8 cellular contexts compared by ENCODE assay signal in genomic region chr14:59464651-59465569, GRCh38. TPM values are rescaled to one million over a fixed set of nuclear protein-coding genes. Genes with fewer than 3 reads are reported as not detected.
DNase-seq lines count a peak whose midpoint lies in the region; ATAC-seq and TF ChIP-seq lines count a peak whose summit lies in the region.

GPR135 (minus strand) TSS chr14:59465380; CDS start chr14:59465226, 154 bp downstream.

- H3K27ac Mint-ChIP-seq in neural crest cell (ENCODE audit: unreplicated experiment), result peak within 1 kb of the TSS; percentile 24

- H3K4me3 Mint-ChIP-seq in neural crest cell, result peak within 1 kb of the TSS; percentile 91

- peaks cover 8% of the 10 kb centered on the region for H3K4me1 Mint-ChIP-seq in neural crest cell

- DNase-seq in DMS 273 (lab: John Stamatoyannopoulos, UW; ENCODE audit: unreplicated experiment), result peak; percentile 78
- DNase-seq in DMS 273 treated with DMSO at 0.1 percent for 48 hours (lab: John Stamatoyannopoulos, UW), result no peak
- peak; percentile 15 for DNase-seq in NCI-H774 (lab: John Stamatoyannopoulos, UW)
- peak; percentile 49 for DNase-seq in activated gamma-delta T cell treated with Interleukin-2 at 50 U/mL for 16 hours
- peak; percentile 43 for DNase-seq in neural crest cell (ENCODE audit: low read depth, low spot score)
- no peak for DNase-seq in thoracic aorta (ENCODE audit: low spot score)

- TF ChIP-seq POLR2A in gastroesophageal sphincter (IDR thresholded peaks at IDR 0.05), result no peak

- peak in 1 of 4 experiments; percentile 11 for TF ChIP-seq CTCF in gastroesophageal sphincter (IDR thresholded peaks at IDR 0.05)
- TF ChIP-seq CTCF in neural crest cell (conservative IDR thresholded peaks at IDR 0.05), result no peak
- TF ChIP-seq CTCF in thoracic aorta (IDR thresholded peaks at IDR 0.05), result no peak

- H3K36me3 Mint-ChIP-seq in neural crest cell (ENCODE audit: low read depth), result peaks cover 6% of the 10 kb centered on the region

- H3K9me3 ChIP-seq in gastroesophageal sphincter (no peaks in the 10 kb centered on the region), thoracic aorta (no peaks in the 10 kb centered on the region)

- WGBS in gastroesophageal sphincter (ENCODE audit: low coverage in 1 of 2), 2 donors, result 0% methylated on average over 2 of the region's 114 CpGs; no CpG with 5 or more reads in 1 of the 2 donors

- TF ChIP-seq EP300 in gastroesophageal sphincter (IDR thresholded peaks at IDR 0.05), result no peak

- peaks cover 2% of the 10 kb centered on the region for H3K27me3 Mint-ChIP-seq in neural crest cell (ENCODE audit: low read depth)

- peak within 1 kb of the TSS; percentile 64 to 86 for H3K4me3 ChIP-seq in gastroesophageal sphincter
- H3K4me3 ChIP-seq in thoracic aorta, result peak within 1 kb of the TSS; percentile 84

- H3K27me3 ChIP-seq in gastroesophageal sphincter (no peaks in the 10 kb centered on the region), thoracic aorta (replicated peaks; ENCODE audit: insufficient read depth) (no peaks in the 10 kb centered on the region)

- H3K36me3 ChIP-seq in gastroesophageal sphincter (peaks cover 0 to 10% of the 10 kb centered on the region in 2 donors), thoracic aorta (no peaks in the 10 kb centered on the region)

- ATAC-seq in HG02973 (IDR thresholded peaks at IDR 0.05; ENCODE audit: unreplicated experiment), result peak; percentile 64
- ATAC-seq in gastroesophageal sphincter, result peak; percentile 93
- ATAC-seq in thoracic aorta (ENCODE audit: insufficient number of reproducible peaks, low FRiP score, low read depth), result peak; percentile 73

- no peaks in the 10 kb centered on the region for H3K9me3 Mint-ChIP-seq in neural crest cell

- H3K4me1 ChIP-seq in gastroesophageal sphincter (peaks cover 0 to 18% (median 9%) of the 10 kb centered on the region in 3 donors), thoracic aorta (ENCODE audit: control insufficient read depth in 1 of 2, low read depth in 2 of 2) (peaks cover 5 to 16% of the 10 kb centered on the region in 2 donors)

- H3K27ac ChIP-seq in gastroesophageal sphincter (peak within 1 kb of the TSS; percentile 34 to 93 (median 92)), thoracic aorta (peak within 1 kb of the TSS; percentile 70 to 82)

RNA-seq across cellular contexts. Expression of gene GPR135, which starts in this region (rescaled TPM):
- total RNA-seq in gastroesophageal sphincter, result 10 to 100 TPM in 1 of 4 donors, 1 to 10 TPM in 3; 4.4 to 12.6 (median 6.7) TPM
- total RNA-seq in neural crest cell, result 3.3 and 3.5 TPM in 2 replicates
- total RNA-seq in thoracic aorta, result 10 to 100 TPM; 13.8 to 20.3 TPM

Comparison
In these comparisons a context has a peak if more than half of its experiments do, and no peak if none do; other contexts are left out.
1. DNase-seq: peak in DMS 273 (single experiment), NCI-H774 (single experiment), activated gamma-delta T cell treated with Interleukin-2 at 50 U/mL for 16 hours (single experiment) and neural crest cell (single experiment); none in DMS 273 treated with DMSO at 0.1 percent for 48 hours (single experiment) and thoracic aorta (single experiment).
2. Peak in every context shown above with its lines, with median percentiles within 50 percentile points of each other: ATAC-seq.